2 cellular contexts compared by ENCODE assay signal in genomic region chr4:8155660-8156421, GRCh38.
TF ChIP-seq lines count a peak whose summit lies in the region.

No MANE protein-coding gene starts in this region.

TF ChIP-seq in GM23338, 12 proteins besides CTCF, POLR2A, EP300 and RAD21:
- TF ChIP-seq REST (IDR thresholded peaks at IDR 0.05; ENCODE audit: unreplicated experiment): no peak
- TF ChIP-seq ZNF462 (CRISPR knock-in tag; IDR thresholded peaks at IDR 0.05): no peak
- no peak for TF ChIP-seq CREB1 (CRISPR knock-in tag; IDR thresholded peaks at IDR 0.05; ENCODE audit: low read depth)
- TF ChIP-seq STAT1 (IDR thresholded peaks at IDR 0.05; ENCODE audit: unreplicated experiment): no peak
- no peak for TF ChIP-seq ZNF331 (CRISPR knock-in tag; IDR thresholded peaks at IDR 0.05; ENCODE audit: low read depth)
- TF ChIP-seq EZH2 (IDR thresholded peaks at IDR 0.05; ENCODE audit: low read depth, unreplicated experiment): no peak
- no peak for TF ChIP-seq NANOG (IDR thresholded peaks at IDR 0.05; ENCODE audit: borderline replicate concordance)
- no peak for TF ChIP-seq ZNF114 (CRISPR knock-in tag; IDR thresholded peaks at IDR 0.05)
- TF ChIP-seq EZH2phosphoT487 (IDR thresholded peaks at IDR 0.05; ENCODE audit: unreplicated experiment): no peak
- TF ChIP-seq POLR2AphosphoS5 (IDR thresholded peaks at IDR 0.05; ENCODE audit: low read depth): no peak
- no peak for TF ChIP-seq ETS1 (IDR thresholded peaks at IDR 0.05)
- TF ChIP-seq JUNB (IDR thresholded peaks at IDR 0.05; ENCODE audit: unreplicated experiment): no peak
TF ChIP-seq in GM23338: peak in this region for 0.

TF ChIP-seq in H1, 55 proteins besides CTCF, POLR2A, EP300 and RAD21:
- TF ChIP-seq RNF2 (IDR thresholded peaks at IDR 0.05; ENCODE audit: borderline replicate concordance, low read depth, low read length, missing control alignments, poor library complexity, severe bottlenecking): no peak
- TF ChIP-seq ATF3 (IDR thresholded peaks at IDR 0.05; ENCODE audit: insufficient read depth, low read depth, low read length): no peak
- no peak for TF ChIP-seq BCL11A (IDR thresholded peaks at IDR 0.05; ENCODE audit: low read depth in 2 of 2, low read length in 2 of 2)
- no peak for TF ChIP-seq JUND (IDR thresholded peaks at IDR 0.05; ENCODE audit: low read length)
- TF ChIP-seq POU5F1 (IDR thresholded peaks at IDR 0.05; ENCODE audit: low read depth, low read length): no peak
- no peak for TF ChIP-seq SIX5 (IDR thresholded peaks at IDR 0.05; ENCODE audit: low read depth, low read length)
- no peak for TF ChIP-seq NRF1 (IDR thresholded peaks at IDR 0.05; ENCODE audit: low read depth, low read length)
- no peak for TF ChIP-seq JUN (IDR thresholded peaks at IDR 0.05; ENCODE audit: low read depth, low read length)
- no peak for TF ChIP-seq ATF2 (IDR thresholded peaks at IDR 0.05; ENCODE audit: low read length)
- no peak for TF ChIP-seq HDAC6 (IDR thresholded peaks at IDR 0.05; ENCODE audit: low read depth, low read length)
- TF ChIP-seq RBBP5 (IDR thresholded peaks at IDR 0.05; ENCODE audit: borderline replicate concordance, low read depth, low read length): no peak
- TF ChIP-seq TBP (IDR thresholded peaks at IDR 0.05; ENCODE audit: low read depth, low read length): no peak
- no peak for TF ChIP-seq CEBPB (IDR thresholded peaks at IDR 0.05; ENCODE audit: low read depth, low read length)
- no peak for TF ChIP-seq SRF (IDR thresholded peaks at IDR 0.05; ENCODE audit: low read depth, low read length)
- TF ChIP-seq E2F6 (IDR thresholded peaks at IDR 0.05): no peak
